In the genomic region with DNA sequence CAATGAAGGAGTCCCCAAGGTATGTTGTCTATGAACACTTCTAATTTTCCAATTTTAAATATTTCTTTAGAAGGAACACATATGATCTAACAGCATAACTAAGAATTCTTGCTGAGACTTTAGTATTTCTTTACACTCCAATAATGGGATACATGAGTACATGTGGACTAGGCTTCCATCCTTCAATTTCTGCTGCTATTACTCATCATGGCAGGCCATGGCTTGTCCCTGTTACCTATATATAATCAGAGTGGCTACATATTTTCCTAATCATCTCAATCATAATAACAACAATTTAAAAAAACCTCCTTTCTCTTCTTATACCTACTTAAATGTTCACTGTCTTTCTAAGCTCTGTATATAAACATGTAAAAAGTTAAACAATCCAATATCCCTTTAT, we compare ENCODE assay signal across 30 cellular contexts.
"Had no signal": no experiment of that assay in that cellular context is flagged by ENCODE, and none has a peak within 500 bp of the region (broad histone marks: within the 10 kb centered on the region; RNA-seq: fewer than 3 reads in every experiment).

No MANE protein-coding gene starts in this region.

- H3K9me3 ChIP-seq: colonic mucosa, esophagus muscularis mucosa, gastroesophageal sphincter, heart right ventricle had no signal

- H3K4me3 ChIP-seq: cardiac muscle cell, colonic mucosa, esophagus muscularis mucosa, gastroesophageal sphincter, heart right ventricle, hepatocyte had no signal

- H3K27me3 ChIP-seq: brain microvascular endothelial cell, cardiac muscle cell, colonic mucosa, hepatocyte had no signal

- H3K4me1 ChIP-seq: colonic mucosa, esophagus muscularis mucosa, gastroesophageal sphincter, heart right ventricle had no signal

- DNase-seq: activated B cell treated with CpG ODN at 0.5 μM for 24 hours; activated CD4-positive, alpha-beta T cell treated with anti-CD3 and anti-CD28 coated beads for 48 hours; activated CD4-positive, alpha-beta T cell treated with anti-CD3 and anti-CD28 coated beads, Interleukin-2, amount 50 U/mL, for 1 hour; activated CD4-positive, alpha-beta T cell treated with anti-CD3 and anti-CD28 coated beads, Interleukin-2, amount 50 U/mL, for 48 hours; activated CD8-positive, alpha-beta memory T cell treated with anti-CD3 and anti-CD28 coated beads for 24 hours; activated CD8-positive, alpha-beta T cell treated with anti-CD3 and anti-CD28 coated beads for 36 hours; activated effector memory CD4-positive, alpha-beta T cell treated with Interleukin-2 at 50 U/mL for 16 hours; activated gamma-delta T cell treated with Interleukin-2 at 50 U/mL for 16 hours; activated naive CD4-positive, alpha-beta T cell treated with anti-CD3 and anti-CD28 coated beads, Interleukin-2, amount 50 U/mL, for 16 hours; activated naive CD4-positive, alpha-beta T cell treated with Interleukin-2 at 50 U/mL for 16 hours; activated T-cell treated with anti-CD3 and anti-CD28 coated beads, Interleukin-2, amount 50 U/mL, for 4 hours; amniotic stem cell; anterior cingulate cortex; brain microvascular endothelial cell; central memory CD4-positive, alpha-beta T cell; cerebellar nuclear complex; colonic mucosa; effector CD8-positive, alpha-beta T cell; erythroblast; foreskin melanocyte; heart right ventricle; T-helper 17 cell; T1000; WERI-Rb-1 had no signal

- H3K27ac ChIP-seq: brain microvascular endothelial cell, cardiac muscle cell, colonic mucosa, esophagus muscularis mucosa, gastroesophageal sphincter, heart right ventricle, hepatocyte, WERI-Rb-1 had no signal

- H3K36me3 ChIP-seq: brain microvascular endothelial cell, cardiac muscle cell, colonic mucosa, esophagus muscularis mucosa, gastroesophageal sphincter, heart right ventricle, WERI-Rb-1 had no signal

- ATAC-seq: activated CD4-positive, CD25-positive, alpha-beta regulatory T cell treated with anti-CD3 and anti-CD28 coated beads, Interleukin-2, amount 50 U/mL, for 24 hours; activated CD8-positive, alpha-beta T cell treated with anti-CD3 and anti-CD28 coated beads for 36 hours; activated T-cell treated with anti-CD3 and anti-CD28 coated beads, Interleukin-2, amount 50 U/mL, for 4 hours; activated T-helper 17 cell treated with anti-CD3 and anti-CD28 coated beads, Interleukin-2, amount 50 U/mL, for 72 hours; gastroesophageal sphincter; heart right ventricle; T-helper 17 cell had no signal
